ENCODE assay signal across 13 cellular contexts in genomic region chr3:142274908-142275307, GRCh38.
"Had no signal": no experiment of that assay in that cellular context is flagged by ENCODE, and none has a peak within 500 bp of the region (broad histone marks: within the 10 kb centered on the region; RNA-seq: fewer than 3 reads in every experiment).

No MANE protein-coding gene starts in this region.

- H3K9me3 ChIP-seq: colonic mucosa, gastroesophageal sphincter, sigmoid colon, tibial artery had no signal

- ATAC-seq: activated CD4-positive, alpha-beta T cell treated with anti-CD3 and anti-CD28 coated beads for 36 hours; gastroesophageal sphincter; naive thymus-derived CD4-positive, alpha-beta T cell; stimulated activated naive B cell treated with anti-CD40 and anti-IgM and Interleukin-4, amounts not matched to agents 10 μg/mL and 1 μg/mL and 100 μg/mL, for 72 hours had no signal

- H3K4me3 ChIP-seq: colonic mucosa, gastroesophageal sphincter, heart left ventricle, sigmoid colon, tibial artery had no signal

- H3K36me3 Mint-ChIP-seq: activated naive CD8-positive, alpha-beta T cell; memory B cell; stimulated activated naive B cell treated with anti-CD40 and anti-IgM and Interleukin-4, amounts not matched to agents 10 μg/mL and 1 μg/mL and 100 μg/mL, for 72 hours had no signal

- H3K27ac ChIP-seq: colonic mucosa, gastroesophageal sphincter, tibial artery had no signal

- H3K27ac Mint-ChIP-seq: activated CD4-positive, alpha-beta T cell treated with anti-CD3 and anti-CD28 coated beads for 36 hours; activated naive CD8-positive, alpha-beta T cell; memory B cell; naive thymus-derived CD4-positive, alpha-beta T cell; stimulated activated naive B cell treated with anti-CD40 and anti-IgM and Interleukin-4, amounts not matched to agents 10 μg/mL and 1 μg/mL and 100 μg/mL, for 72 hours had no signal

- H3K27me3 ChIP-seq: colonic mucosa, gastroesophageal sphincter, heart left ventricle, sigmoid colon, tibial artery had no signal

- H3K4me3 Mint-ChIP-seq: activated CD4-positive, alpha-beta T cell treated with anti-CD3 and anti-CD28 coated beads for 36 hours; activated naive CD8-positive, alpha-beta T cell; memory B cell; stimulated activated naive B cell treated with anti-CD40 and anti-IgM and Interleukin-4, amounts not matched to agents 10 μg/mL and 1 μg/mL and 100 μg/mL, for 72 hours had no signal

- DNase-seq: activated CD4-positive, alpha-beta T cell treated with anti-CD3 and anti-CD28 coated beads for 36 hours; activated CD4-positive, alpha-beta T cell treated with anti-CD3 and anti-CD28 coated beads, Interleukin-2, amount 50 U/mL, for 48 hours; amygdala; caudate nucleus; colonic mucosa; heart left ventricle; naive thymus-derived CD4-positive, alpha-beta T cell; sigmoid colon; stimulated activated naive B cell treated with anti-CD40 and anti-IgM and Interleukin-4, amounts not matched to agents 10 μg/mL and 1 μg/mL and 100 μg/mL, for 72 hours; tibial artery had no signal

- H3K27me3 Mint-ChIP-seq: activated CD4-positive, alpha-beta T cell treated with anti-CD3 and anti-CD28 coated beads for 36 hours; activated naive CD8-positive, alpha-beta T cell; memory B cell; naive thymus-derived CD4-positive, alpha-beta T cell; stimulated activated naive B cell treated with anti-CD40 and anti-IgM and Interleukin-4, amounts not matched to agents 10 μg/mL and 1 μg/mL and 100 μg/mL, for 72 hours had no signal

- H3K36me3 ChIP-seq: colonic mucosa, gastroesophageal sphincter, heart left ventricle, sigmoid colon, tibial artery had no signal

- H3K4me1 ChIP-seq: colonic mucosa had no signal

- H3K4me1 Mint-ChIP-seq: memory B cell had no signal
